ENCODE assay signal across 11 cellular contexts in genomic region chr11:19079643-19080440, GRCh38. TPM values are rescaled to one million over a fixed set of nuclear protein-coding genes. Genes with fewer than 3 reads are reported as not detected.
DNase-seq lines count a peak whose midpoint lies in the region; ATAC-seq, FAIRE-seq and TF ChIP-seq lines count a peak whose summit lies in the region.
"Had no signal": no experiment of that assay in that cellular context is flagged by ENCODE, and none has a peak within 500 bp of the region (broad histone marks: within the 10 kb centered on the region; RNA-seq: fewer than 3 reads in every experiment).

No MANE protein-coding gene starts in this region.

- FAIRE-seq in D721Med (lab: Jason Lieb, UNC), result no peak

- H4K12ac ChIP-seq in trophoblast cell (ENCODE audit: low read depth, low read length), result no peak overlapping the region

- peak; percentile 73 for ATAC-seq in PC-3

- intact Hi-C loops in PC-3 (cut with micrococcal nuclease), result loop anchor here (2.0 to 10.0 kb wide), 3 partner anchors 23 to 162 kb away; partner anchors contain the start of gene E2F8

- H3K4me2 ChIP-seq in PC-3 (ENCODE audit: low read length) (peak overlapping the region; percentile 79), trophoblast cell (ENCODE audit: low read length) (no peak overlapping the region)

- no peak overlapping the region for H2BK120ac ChIP-seq in trophoblast cell (ENCODE audit: insufficient read depth, low read length, poor library complexity)

- CTCF ChIA-PET in PC-3 (lab: Charles Lee), result interaction anchor here (0.6 to 2.1 kb wide), 4 partner anchors 9 to 165 kb away, joined by 3 to 8 read pairs (median 4); partner anchors contain the start of gene ZDHHC13

- no peak overlapping the region for H3K23ac ChIP-seq in trophoblast cell (ENCODE audit: low read length)

- BruUV-seq in PC-3 (replicated peaks; lab: Mats Ljungman, UMichigan), result TSS peak; percentile 77

- no peak for TF ChIP-seq CTCF in PC-3 (conservative IDR thresholded peaks at IDR 0.05; ENCODE audit: low read depth, low read length)
- no peak for TF ChIP-seq CTCF in D721Med (IDR thresholded peaks at IDR 0.05; ENCODE audit: insufficient read depth, missing control alignments)

- no peak overlapping the region for H4K8ac ChIP-seq in trophoblast cell (ENCODE audit: low read depth, low read length)

- H3K9me2 ChIP-seq in PC-3 (replicated peaks; ENCODE audit: low read length), result no peaks in the 10 kb centered on the region

- no peaks in the 10 kb centered on the region for H3K36me3 ChIP-seq in PC-3 (ENCODE audit: low read depth, low read length)
- no peaks in the 10 kb centered on the region for H3K36me3 ChIP-seq in trophoblast cell (ENCODE audit: control insufficient read depth in 1 of 2, insufficient read depth in 2 of 2, low read length in 2 of 2)

- H2BK5ac ChIP-seq in trophoblast cell (ENCODE audit: low read depth, low read length, poor library complexity), result no peak overlapping the region

- no CpG with 5 or more reads among the region's 6 CpGs for WGBS in trophoblast cell (ENCODE audit: extremely low coverage, insufficient coverage, insufficient read length)

- H3K27me3 ChIP-seq in PC-3 (ENCODE audit: low read length) (no peaks in the 10 kb centered on the region), trophoblast cell (ENCODE audit: insufficient read depth, low read length) (no peaks in the 10 kb centered on the region)

- peak overlapping the region; percentile 45; the same call in 1 of the 2 replicates for H3K4me3 ChIP-seq in PC-3 (ENCODE audit: low read length)
- no peak overlapping the region for H3K4me3 ChIP-seq in trophoblast cell (ENCODE audit: low read depth, low read length)
- H3K4me3 ChIP-seq: SK-N-MC had no signal

- peaks cover 43% of the 10 kb centered on the region for H3K4me1 ChIP-seq in PC-3 (ENCODE audit: insufficient read depth, low read length)
- peaks cover 7 to 10% of the 10 kb centered on the region in 2 experiments for H3K4me1 ChIP-seq in trophoblast cell (ENCODE audit: control insufficient read depth in 1 of 2, insufficient read depth in 2 of 2, low read length in 2 of 2)

- no peaks in the 10 kb centered on the region for H4K20me1 ChIP-seq in PC-3 (ENCODE audit: low read length)

- H3K79me2 ChIP-seq in PC-3 (ENCODE audit: low read length), result no peaks in the 10 kb centered on the region
- no peaks in the 10 kb centered on the region for H3K79me2 ChIP-seq in trophoblast cell (ENCODE audit: control insufficient read depth, insufficient read depth, low read length, poor library complexity)

- no peak overlapping the region for H3K4ac ChIP-seq in trophoblast cell (ENCODE audit: low read depth, low read length)

- H3K9me3 ChIP-seq in PC-3 (ENCODE audit: low read length) (no peaks in the 10 kb centered on the region), trophoblast cell (ENCODE audit: insufficient read depth, low read depth, low read length) (peaks cover 2% of the 10 kb centered on the region)

- H3F3A ChIP-seq in PC-3 (ENCODE audit: low read length, unreplicated experiment), result peaks cover 4% of the 10 kb centered on the region

- H3K27ac ChIP-seq in PC-3 (ENCODE audit: low read length), result peak overlapping the region; percentile 100
- no peak overlapping the region for H3K27ac ChIP-seq in trophoblast cell (ENCODE audit: low read depth, low read length)
- H3K27ac ChIP-seq: SK-N-MC had no signal

- peak overlapping the region; percentile 70 for H2BK12ac ChIP-seq in trophoblast cell (ENCODE audit: low read length)

- POLR2A ChIA-PET in PC-3 (lab: Charles Lee; ENCODE audit: unreplicated experiment), result interaction anchor here (0.6 to 0.7 kb wide), 5 partner anchors 69 to 1317 kb away, joined by 3 to 4 read pairs (median 3); no protein-coding TSS in a partner anchor

- no peak overlapping the region for H3K14ac ChIP-seq in trophoblast cell (ENCODE audit: low read length)

- no peak overlapping the region for H4K91ac ChIP-seq in trophoblast cell (ENCODE audit: low read depth, low read length)

- H3K79me1 ChIP-seq in trophoblast cell (ENCODE audit: low read length), result peaks cover 5% of the 10 kb centered on the region

- DNase-seq in COLO829 (ENCODE audit: low spot score) (peak; percentile 15), PC-3 (peak; percentile 96), fibroblast of gingiva (ENCODE audit: low read depth) (peak; percentile 84), trophoblast cell (peak; percentile 33 to 63), NCI-H1092 treated with DMSO at 0.1 percent for 48 hours (lab: John Stamatoyannopoulos, UW) (no peak), HK-2 (ENCODE audit: unreplicated experiment) (no peak), D721Med (ENCODE audit: insufficient read length, low spot score) (no peak)
- DNase-seq in activated CD4-positive, alpha-beta T cell treated with anti-CD3 and anti-CD28 coated beads, Interleukin-2, amount 50 U/mL, for 1 hour, result no peak
- DNase-seq: activated T-cell treated with anti-CD3 and anti-CD28 coated beads, Interleukin-2, amount 50 U/mL, for 1 hour; MM.1S had no signal

- peak overlapping the region; percentile 85 for H3K9ac ChIP-seq in PC-3 (ENCODE audit: low read length)
- H3K9ac ChIP-seq in trophoblast cell (ENCODE audit: low read length), result no peak overlapping the region

- H3K18ac ChIP-seq in trophoblast cell (ENCODE audit: low read length), result no peak overlapping the region

- no peak overlapping the region for H2AK5ac ChIP-seq in trophoblast cell (ENCODE audit: low read length)

- no peak overlapping the region for H2AFZ ChIP-seq in PC-3 (ENCODE audit: low read length)
- no peak overlapping the region for H2AFZ ChIP-seq in trophoblast cell (ENCODE audit: insufficient read depth, low read length, poor library complexity)

RNA-seq across cellular contexts. Expression of gene MRGPRX2, which starts 19.3 kb away (rescaled TPM):
- not detected in 2 replicates for total RNA-seq in PC-3 (2014; rRNA removed)
- polyA plus RNA-seq in trophoblast cell (2013), result 1.4 TPM in 2 replicates

RNA-seq across cellular contexts. Expression of gene ZDHHC13, which starts 37.1 kb away (rescaled TPM):
- 13.5 and 21.2 TPM in 2 replicates for total RNA-seq in PC-3 (2014; rRNA removed)
- polyA plus RNA-seq in trophoblast cell (2013), result 16.5 and 17.6 TPM in 2 replicates

Comparison
In these comparisons a context has a peak if more than half of its experiments do, and no peak if none do; other contexts are left out.
1. DNase-seq: peak in COLO829 (single experiment), PC-3 (single experiment), fibroblast of gingiva (single experiment) and trophoblast cell (2 of 2); none in NCI-H1092 treated with DMSO at 0.1 percent for 48 hours (single experiment), HK-2 (single experiment), D721Med (single experiment) and activated CD4-positive, alpha-beta T cell treated with anti-CD3 and anti-CD28 coated beads, Interleukin-2, amount 50 U/mL, for 1 hour (single experiment).